Comparison of ENCODE assay signal across 8 cellular contexts in the genomic region with DNA sequence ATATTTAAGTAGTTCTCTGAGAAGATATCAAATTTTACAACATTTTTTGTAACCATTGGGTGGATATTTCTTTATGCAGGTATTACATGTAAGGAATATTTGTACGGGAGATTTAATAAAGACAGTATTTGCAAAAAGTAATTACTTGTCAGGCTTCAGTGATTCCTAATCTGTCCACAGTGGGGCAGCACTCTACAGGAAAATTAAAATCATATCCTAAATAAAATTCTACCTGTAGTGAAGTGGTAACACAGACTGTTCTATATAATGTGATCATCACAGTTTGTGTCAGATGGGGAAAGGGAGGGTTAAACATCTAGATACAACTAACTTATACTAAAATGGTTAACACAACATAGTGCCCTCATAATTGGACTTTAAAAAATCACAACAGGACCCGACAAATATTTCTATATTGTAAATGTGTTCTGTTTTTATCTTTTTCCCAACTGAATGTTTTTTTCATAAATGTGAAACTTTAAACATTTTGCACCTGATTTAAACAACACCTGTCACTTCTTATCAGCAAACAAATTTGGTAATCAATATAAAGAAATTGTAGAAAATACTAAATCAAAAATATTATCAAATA.
DNase-seq lines count a peak whose midpoint lies in the region; ATAC-seq, FAIRE-seq and TF ChIP-seq lines count a peak whose summit lies in the region.

No MANE protein-coding gene starts in this region.

- ATAC-seq in HG03521 (IDR thresholded peaks at IDR 0.05; ENCODE audit: unreplicated experiment) (peak; percentile 67), left lobe of liver (peak; percentile 86)

- no peak for TF ChIP-seq POLR2A in suprapubic skin (IDR thresholded peaks at IDR 0.05)

- intact Hi-C loops in A673 (cut with micrococcal nuclease; ENCODE audit: unreplicated experiment) = loop anchor here (1.0 to 10.0 kb wide), 4 partner anchors 436 to 1033 kb away; no protein-coding TSS in a partner anchor

- DNase-seq in A673 (ENCODE audit: low spot score) (peak; percentile 61), OCI-M1 (lab: John Stamatoyannopoulos, UW) (peak; percentile 75), left lobe of liver (ENCODE audit: low spot score) (no peak), suprapubic skin (ENCODE audit: low spot score in 2 of 2) (no peak), GF-D8 (lab: John Stamatoyannopoulos, UW) (no peak)

- no peaks in the 10 kb centered on the region for H3K9me3 ChIP-seq in A673 (ENCODE audit: low read depth, low read length, poor library complexity, severe bottlenecking)
- H3K9me3 ChIP-seq in suprapubic skin = no peaks in the 10 kb centered on the region

- no peaks in the 10 kb centered on the region for H3K9me3 Mint-ChIP-seq in brain

- H3K4me1 ChIP-seq in A673 (ENCODE audit: insufficient read depth, low read length, poor library complexity, severe bottlenecking) = no peaks in the 10 kb centered on the region
- no peaks in the 10 kb centered on the region for H3K4me1 ChIP-seq in suprapubic skin

- no peaks in the 10 kb centered on the region for H3K4me1 Mint-ChIP-seq in brain

- H3K4me3 ChIP-seq in A673 (ENCODE audit: low read depth, low read length, poor library complexity, severe bottlenecking) (no peak overlapping the region), suprapubic skin (no peak overlapping the region)

- H3K27me3 ChIP-seq in A673 (replicated peaks; ENCODE audit: insufficient read depth, low read depth, low read length, poor library complexity) (no peaks in the 10 kb centered on the region), suprapubic skin (no peaks in the 10 kb centered on the region)

- 43% methylated on average over 2 of the region's 2 CpGs for WGBS in suprapubic skin

- TF ChIP-seq EP300 in suprapubic skin (IDR thresholded peaks at IDR 0.05) = no peak

- H3K27ac ChIP-seq in A673 (ENCODE audit: low read depth, low read length, poor library complexity, severe bottlenecking) = no peak overlapping the region
- H3K27ac ChIP-seq in suprapubic skin = no peak overlapping the region

- no peak overlapping the region for H3K27ac Mint-ChIP-seq in brain

- BruUV-seq in A673 (replicated peaks; lab: Mats Ljungman, UMichigan) = no TSS peak

- CTCF ChIA-PET in A673 (lab: Charles Lee) = no interaction called here

- POLR2A ChIA-PET in A673 (lab: Charles Lee; ENCODE audit: low non-redundant PET) = no interaction called here

- FAIRE-seq in G401.6 (lab: Jason Lieb, UNC) = peak; percentile 66

- H3K27me3 Mint-ChIP-seq in brain = no peaks in the 10 kb centered on the region

- H3K36me3 Mint-ChIP-seq in brain = no peaks in the 10 kb centered on the region

- peak; percentile 83 for TF ChIP-seq CTCF in A673 (conservative IDR thresholded peaks at IDR 0.05; ENCODE audit: low read depth, low read length)
- TF ChIP-seq CTCF in brain (conservative IDR thresholded peaks at IDR 0.05) = peak; percentile 88 to 89
- TF ChIP-seq CTCF in suprapubic skin (IDR thresholded peaks at IDR 0.05) = peak; percentile 33 to 64

- H3K36me3 ChIP-seq in A673 (ENCODE audit: insufficient read depth, low read length, poor library complexity, severe bottlenecking) = no peaks in the 10 kb centered on the region
- H3K36me3 ChIP-seq in suprapubic skin = no peaks in the 10 kb centered on the region

- H3K4me3 Mint-ChIP-seq in brain = no peak overlapping the region

Comparison
In these comparisons a context has a peak if more than half of its experiments do, and no peak if none do; other contexts are left out.
1. DNase-seq: peak in A673 (single experiment) and OCI-M1 (single experiment); none in left lobe of liver (single experiment), suprapubic skin (0 of 2) and GF-D8 (single experiment).
2. Peak in every context shown above with its lines, with median percentiles within 50 percentile points of each other: CTCF ChIP-seq.